Comparison of ENCODE assay signal across 1 cellular context in the genomic region with DNA sequence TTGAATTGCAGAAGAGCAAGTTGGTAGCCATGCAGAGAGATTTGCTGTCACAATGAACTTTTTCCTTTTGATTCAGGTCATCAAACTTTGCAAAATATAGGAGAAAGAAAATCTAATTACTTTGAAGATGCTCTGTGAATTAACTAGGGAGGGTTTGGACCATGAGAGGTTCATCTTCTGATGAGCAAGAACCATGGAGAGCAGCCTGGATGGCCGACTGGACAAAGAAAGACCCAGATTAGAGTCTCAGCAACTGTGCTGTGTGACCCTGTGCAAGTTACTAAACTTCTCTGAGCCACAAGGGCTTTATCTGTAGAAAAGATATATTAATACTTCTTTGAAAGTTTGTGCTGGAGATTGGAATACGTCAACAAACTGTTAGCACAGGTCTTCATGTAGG.
TF ChIP-seq lines count a peak whose summit lies in the region.

No MANE protein-coding gene starts in this region.

TF ChIP-seq in SK-N-SH treated with all-trans-retinoic acid at 6 μM for 48 hours, 23 proteins besides CTCF, POLR2A, EP300 and RAD21 (continued from another document):
- TF ChIP-seq ZFP3 (CRISPR knock-in tag; IDR thresholded peaks at IDR 0.05) (no peak), CSRNP3 (CRISPR knock-in tag; IDR thresholded peaks at IDR 0.05) (no peak), CSDC2 (CRISPR knock-in tag; IDR thresholded peaks at IDR 0.05) (no peak)
